27 cellular contexts compared by ENCODE assay signal in the genomic region with DNA sequence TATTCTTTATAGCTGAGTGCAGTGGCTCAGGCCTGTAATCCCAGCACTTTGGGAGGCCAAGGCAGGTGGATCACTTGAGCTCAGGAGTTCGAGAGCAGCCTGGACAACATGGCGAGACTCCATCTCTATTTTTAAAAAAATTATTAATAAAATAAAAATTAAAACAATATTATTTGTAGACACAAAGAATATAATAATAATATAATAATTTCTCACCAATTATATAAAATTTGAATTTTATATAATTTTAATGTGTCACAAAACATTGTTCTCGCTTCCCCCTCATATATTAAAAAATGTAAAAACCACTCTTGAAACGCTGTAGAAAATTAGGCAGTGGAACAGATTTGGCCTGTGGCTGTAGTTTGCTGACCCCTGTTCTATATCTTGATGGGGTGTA.
"Had no signal": no experiment of that assay in that cellular context is flagged by ENCODE, and none has a peak within 500 bp of the region (broad histone marks: within the 10 kb centered on the region; RNA-seq: fewer than 3 reads in every experiment).

No MANE protein-coding gene starts in this region.

- H3K4me3 Mint-ChIP-seq: stimulated activated effector memory CD8-positive, alpha-beta T cell treated with anti-CD3 and anti-CD28 coated beads, Interleukin-12 subunit alpha, Interleukin-12 subunit beta, amount 100 ng/mL, for 72 hours; stimulated activated memory B cell treated with anti-CD40 and anti-IgM and Interleukin-4, amounts not matched to agents 10 μg/mL and 1 μg/mL and 100 μg/mL, for 72 hours; stimulated activated naive B cell treated with anti-CD40 and anti-IgM and Interleukin-4, amounts not matched to agents 10 μg/mL and 1 μg/mL and 100 μg/mL, for 72 hours; stimulated activated naive CD8-positive, alpha-beta T cell treated with anti-CD3 and anti-CD28 coated beads, Interleukin-15, amount 100 ng/mL, for 72 hours; stimulated activated naive CD8-positive, alpha-beta T cell treated with anti-CD3 and anti-CD28 coated beads, Interleukin-15, Interleukin-2, amounts not matched to agents 100 ng/mL and 50 ng/mL, for 24 hours; type B pancreatic cell had no signal

- H3K27me3 ChIP-seq: stomach, suprapubic skin, testis, thyroid gland, tibial nerve, transverse colon, upper lobe of left lung, upper lobe of right lung, uterus, vagina had no signal

- ATAC-seq: stimulated activated effector memory CD8-positive, alpha-beta T cell treated with anti-CD3 and anti-CD28 coated beads, Interleukin-12 subunit alpha, Interleukin-12 subunit beta, amount 100 ng/mL, for 72 hours; stimulated activated memory B cell treated with anti-CD40 and anti-IgM and Interleukin-4, amounts not matched to agents 10 μg/mL and 1 μg/mL and 100 μg/mL, for 72 hours; stimulated activated naive B cell treated with anti-CD40 and anti-IgM and Interleukin-4, amounts not matched to agents 10 μg/mL and 1 μg/mL and 100 μg/mL, for 72 hours; stimulated activated naive CD8-positive, alpha-beta T cell treated with anti-CD3 and anti-CD28 coated beads, Interleukin-15, amount 100 ng/mL, for 72 hours; stimulated activated naive CD8-positive, alpha-beta T cell treated with anti-CD3 and anti-CD28 coated beads, Interleukin-15, Interleukin-2, amounts not matched to agents 100 U/mL and 50 U/mL, for 24 hours; upper lobe of right lung had no signal

- DNase-seq: stimulated activated CD4-positive, alpha-beta T cell treated with anti-CD3 and anti-CD28 coated beads, Interleukin-2, amount 100 ng/mL, for 48 hours; stimulated activated CD4-positive, alpha-beta T cell treated with anti-CD3 and anti-CD28 coated beads, Interleukin-4, amount 100 ng/mL, for 1 hour; stimulated activated CD4-positive, alpha-beta T cell treated with anti-CD3 and anti-CD28 coated beads, Interleukin-4, amount 100 ng/mL, for 24 hours; stimulated activated CD4-positive, alpha-beta T cell treated with anti-CD3 and anti-CD28 coated beads, Interleukin-4, amount 100 ng/mL, for 4 hours; stimulated activated CD8-positive, alpha-beta memory T cell treated with anti-CD3 and anti-CD28 coated beads, Interleukin-4, amount 100 ng/mL, for 48 hours; stimulated activated naive B cell treated with anti-CD40 and anti-IgM and Interleukin-4, amounts not matched to agents 10 μg/mL and 1 μg/mL and 100 μg/mL, for 72 hours; stimulated activated naive CD4-positive, alpha-beta T cell; stimulated activated naive CD4-positive, alpha-beta T cell treated with Interleukin-2 at 50 U/mL for 16 hours; stimulated activated naive CD8-positive, alpha-beta T cell treated with anti-CD3 and anti-CD28 coated beads, Interleukin-15, amount 100 ng/mL, for 72 hours; stimulated activated naive CD8-positive, alpha-beta T cell treated with anti-CD3 and anti-CD28 coated beads, Interleukin-15, Interleukin-2, amounts not matched to agents 100 U/mL and 50 U/mL, for 24 hours; stomach; substantia nigra; testis; thyroid gland; transverse colon; trophoblast cell; upper lobe of left lung; upper lobe of right lung; uterus had no signal

- H3K27ac ChIP-seq: stomach, suprapubic skin, testis, thyroid gland, tibial nerve, transverse colon, upper lobe of left lung, upper lobe of right lung, uterus, vagina had no signal

- H3K36me3 ChIP-seq: stomach, suprapubic skin, thoracic aorta, thyroid gland, tibial nerve, transverse colon, upper lobe of left lung, upper lobe of right lung, uterus, vagina had no signal

- H3K4me1 ChIP-seq: stomach, suprapubic skin, testis, tibial nerve, upper lobe of left lung, upper lobe of right lung, uterus, vagina had no signal

- H3K27me3 Mint-ChIP-seq: stimulated activated memory B cell treated with anti-CD40 and anti-IgM and Interleukin-4, amounts not matched to agents 10 μg/mL and 1 μg/mL and 100 μg/mL, for 72 hours; stimulated activated naive CD8-positive, alpha-beta T cell treated with anti-CD3 and anti-CD28 coated beads, Interleukin-15, amount 100 ng/mL, for 72 hours had no signal

- H3K4me3 ChIP-seq: stomach, suprapubic skin, testis, thoracic aorta, thyroid gland, tibial nerve, transverse colon, upper lobe of left lung, upper lobe of right lung, uterus, vagina had no signal

- H3K9me3 ChIP-seq: testis had no signal

- H3K27ac Mint-ChIP-seq: stimulated activated effector memory CD8-positive, alpha-beta T cell treated with anti-CD3 and anti-CD28 coated beads, Interleukin-12 subunit alpha, Interleukin-12 subunit beta, amount 100 ng/mL, for 72 hours; stimulated activated memory B cell treated with anti-CD40 and anti-IgM and Interleukin-4, amounts not matched to agents 10 μg/mL and 1 μg/mL and 100 μg/mL, for 72 hours; stimulated activated naive B cell treated with anti-CD40 and anti-IgM and Interleukin-4, amounts not matched to agents 10 μg/mL and 1 μg/mL and 100 μg/mL, for 72 hours; stimulated activated naive CD8-positive, alpha-beta T cell treated with anti-CD3 and anti-CD28 coated beads, Interleukin-15, amount 100 ng/mL, for 72 hours; stimulated activated naive CD8-positive, alpha-beta T cell treated with anti-CD3 and anti-CD28 coated beads, Interleukin-15, Interleukin-2, amounts not matched to agents 100 ng/mL and 50 ng/mL, for 24 hours; type B pancreatic cell had no signal
